ENCODE assay signal across 15 cellular contexts in genomic region chr12:45296046-45296586, GRCh38.
"Had no signal": no experiment of that assay in that cellular context is flagged by ENCODE, and none has a peak within 500 bp of the region (broad histone marks: within the 10 kb centered on the region; RNA-seq: fewer than 3 reads in every experiment).

No MANE protein-coding gene starts in this region.

- ATAC-seq: stimulated activated naive B cell treated with anti-CD40 and anti-IgM and Interleukin-4, amounts not matched to agents 10 μg/mL and 1 μg/mL and 100 μg/mL, for 72 hours; T-cell had no signal

- FAIRE-seq: endometrium, urothelium cell line had no signal

- H3K4me3 ChIP-seq: cardiac muscle cell, lung, thyroid gland had no signal

- H3K36me3 ChIP-seq: cardiac muscle cell, thyroid gland had no signal

- H3K9me3 ChIP-seq: thyroid gland had no signal

- H3K27ac ChIP-seq: cardiac muscle cell, thyroid gland, VCaP had no signal

- H3K27me3 ChIP-seq: cardiac muscle cell, thyroid gland had no signal

- DNase-seq: activated CD4-positive, alpha-beta T cell treated with anti-CD3 and anti-CD28 coated beads for 1 hour; activated CD4-positive, alpha-beta T cell treated with anti-CD3 and anti-CD28 coated beads, Interleukin-2, amount 50 U/mL, for 4 hours; activated naive CD4-positive, alpha-beta T cell; activated T-cell treated with anti-CD3 and anti-CD28 coated beads for 4 hours; glutamatergic neuron; midbrain; stimulated activated CD4-positive, alpha-beta T cell treated with anti-CD3 and anti-CD28 coated beads, Interleukin-2, amount 100 ng/mL, for 48 hours; stimulated activated naive B cell treated with anti-CD40 and anti-IgM and Interleukin-4, amounts not matched to agents 10 μg/mL and 1 μg/mL and 100 μg/mL, for 72 hours; T-cell; thyroid gland had no signal
